Comparison of ENCODE assay signal across 27 cellular contexts in genomic region chr5:178572617-178573016, GRCh38. TPM values are rescaled to one million over a fixed set of nuclear protein-coding genes. Genes with fewer than 3 reads are reported as not detected.
"Had no signal": no experiment of that assay in that cellular context is flagged by ENCODE, and none has a peak within 500 bp of the region (broad histone marks: within the 10 kb centered on the region; RNA-seq: fewer than 3 reads in every experiment).

No MANE protein-coding gene starts in this region.

- H3K9me3 ChIP-seq: esophagus muscularis mucosa, lower lobe of right lung, mucosa of descending colon had no signal

- H3K36me3 ChIP-seq: esophagus muscularis mucosa, gastroesophageal sphincter, heart left ventricle, lower lobe of right lung had no signal

- H3K4me2 ChIP-seq: hepatocyte had no signal

- DNase-seq: dermis blood vessel endothelial cell; dorsolateral prefrontal cortex; effector CD4-positive, alpha-beta T cell; effector memory CD4-positive, alpha-beta T cell; foreskin keratinocyte; hypothalamus; immature natural killer cell; islet precursor cell; kidney; kidney glomerular epithelial cell; left colon; lower lobe of right lung; mesenchymal stem cell; mucosa of descending colon; naive B cell; naive thymus-derived CD8-positive, alpha-beta T cell had no signal

- H3K36me3 Mint-ChIP-seq: immature natural killer cell had no signal

- H3K4me3 ChIP-seq: coronary artery, dorsolateral prefrontal cortex, esophagus muscularis mucosa, gastroesophageal sphincter, heart left ventricle, hepatocyte, lower lobe of right lung, mucosa of descending colon had no signal

- H2AFZ ChIP-seq: hepatocyte had no signal

- H3K79me2 ChIP-seq: hepatocyte had no signal

- H3K4me1 ChIP-seq: foreskin keratinocyte, lower lobe of right lung had no signal

- H3K4me3 Mint-ChIP-seq: immature natural killer cell, mesothelial cell of epicardium, naive B cell had no signal

- H3K4me1 Mint-ChIP-seq: immature natural killer cell; naive B cell; naive thymus-derived CD8-positive, alpha-beta T cell had no signal

- H3K27ac Mint-ChIP-seq: immature natural killer cell; mesothelial cell of epicardium; naive B cell; naive thymus-derived CD8-positive, alpha-beta T cell had no signal

- H3K27ac ChIP-seq: coronary artery, dorsolateral prefrontal cortex, esophagus muscularis mucosa, foreskin keratinocyte, gastroesophageal sphincter, hepatocyte, lower lobe of right lung had no signal

- ATAC-seq: foreskin keratinocyte; gastroesophageal sphincter; left colon; left lobe of liver; lower lobe of right lung; mucosa of descending colon; naive thymus-derived CD8-positive, alpha-beta T cell had no signal

- H3K9me3 Mint-ChIP-seq: immature natural killer cell had no signal

RNA-seq across cellular contexts. Expression of gene COL23A1, which starts 17.6 kb away (rescaled TPM):
- total RNA-seq: endothelial cell of umbilical vein, epithelial cell of proximal tubule, fibroblast of lung, fibroblast of villous mesenchyme had no signal
- polyA plus RNA-seq: endothelial cell of umbilical vein, fibroblast of lung had no signal
